Comparison of ENCODE assay signal across 30 cellular contexts in the genomic region with DNA sequence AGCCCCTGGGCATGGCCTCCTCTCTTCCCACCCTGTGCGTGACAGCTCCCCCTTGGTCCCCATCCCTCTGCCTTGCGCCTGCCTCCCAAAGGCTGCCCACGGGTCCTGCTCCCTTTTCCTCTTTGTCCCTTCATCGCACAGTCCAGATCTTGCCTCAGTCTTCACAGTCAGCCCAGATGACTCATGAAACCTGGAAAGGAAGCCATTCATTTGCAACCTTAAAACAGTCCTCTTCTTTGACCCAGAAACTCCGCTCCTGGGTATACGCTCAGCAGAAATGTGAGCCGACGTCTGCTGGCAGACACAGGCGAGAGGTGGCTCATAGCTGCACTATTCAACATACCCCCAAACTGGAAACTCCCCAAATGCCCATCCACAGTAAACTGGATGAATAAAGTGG. TPM values are rescaled to one million over a fixed set of nuclear protein-coding genes. Genes with fewer than 3 reads are reported as not detected.
A peak's percentile ranks its signal among the peaks of the same experiment; 100 is the strongest.
DNase-seq lines count a peak whose midpoint lies in the region; ATAC-seq, FAIRE-seq and TF ChIP-seq lines count a peak whose summit lies in the region.
"Had no signal": no experiment of that assay in that cellular context is flagged by ENCODE, and none has a peak within 500 bp of the region (broad histone marks: within the 10 kb centered on the region; RNA-seq: fewer than 3 reads in every experiment).

No MANE protein-coding gene starts in this region.

- peaks cover 8% of the 10 kb centered on the region for H3K4me1 Mint-ChIP-seq in neural progenitor cell
- H3K4me1 Mint-ChIP-seq: naive B cell had no signal

- POLR2A ChIA-PET in A549 (lab: Yijun Ruan, JAX) (no interaction called here), IMR-90 (lab: Charles Lee; ENCODE audit: unreplicated experiment) (no interaction called here)

- H2BK120ac ChIP-seq in IMR-90 (ENCODE audit: low read depth, low read length): no peak overlapping the region

- H3K56ac ChIP-seq in IMR-90 (ENCODE audit: extremely low read depth, insufficient read depth, low read length): no peak overlapping the region

- H3K36me3 Mint-ChIP-seq in neural progenitor cell: no peaks in the 10 kb centered on the region
- H3K36me3 Mint-ChIP-seq: naive B cell had no signal

- H3F3A ChIP-seq in neural progenitor cell (ENCODE audit: low read depth): no peaks in the 10 kb centered on the region

- H3K23ac ChIP-seq in IMR-90 (ENCODE audit: low read depth, low read length): no peak overlapping the region

- no peak for TF ChIP-seq RAD21 in A549 (conservative IDR thresholded peaks at IDR 0.05 in 1 of 2, IDR thresholded peaks at IDR 0.05 in 1 of 2)
- no peak for TF ChIP-seq RAD21 in IMR-90 (IDR thresholded peaks at IDR 0.05; ENCODE audit: low read length)

- H3K4me3 Mint-ChIP-seq in neural progenitor cell: no peak overlapping the region
- H3K4me3 Mint-ChIP-seq: activated T-cell treated with anti-CD3 and anti-CD28 coated beads, Interleukin-2, amount 50 U/mL, for 4 hours; H9; T-helper 2 cell treated with Interferon-gamma antibody and Interleukin-4, amounts not matched to agents 5 μg/mL and 100 μg/mL, for 36 hours had no signal

- TF ChIP-seq CTCF in A549 (IDR thresholded peaks at IDR 0.05) (no peak), IMR-90 (conservative IDR thresholded peaks at IDR 0.05; ENCODE audit: low read depth, low read length) (no peak), neural progenitor cell (IDR thresholded peaks at IDR 0.05) (no peak)

- no peak overlapping the region for H2AFZ ChIP-seq in IMR-90 (replicated peaks; ENCODE audit: low read length, poor library complexity)
- no peak overlapping the region for H2AFZ ChIP-seq in neural progenitor cell (replicated peaks)

- in situ Hi-C loops in IMR-90 (cut with MboI; ENCODE audit: low sequenced_read_pairs): no loop called here

- no peak for FAIRE-seq in A549 (lab: Jason Lieb, UNC)

- H2AK5ac ChIP-seq in IMR-90 (ENCODE audit: low read depth, low read length): no peak overlapping the region

- no peaks in the 10 kb centered on the region for H4K20me1 ChIP-seq in IMR-90 (ENCODE audit: insufficient read depth, low read length)
- no peaks in the 10 kb centered on the region for H4K20me1 ChIP-seq in neural progenitor cell (ENCODE audit: low read depth)
- H4K20me1 ChIP-seq: BLaER1 had no signal

- no peak overlapping the region for H4K8ac ChIP-seq in IMR-90 (ENCODE audit: low read depth in 2 of 2, low read length in 2 of 2)

- no peak overlapping the region for H3K9ac ChIP-seq in IMR-90 (ENCODE audit: low read depth, low read length)
- no peak overlapping the region for H3K9ac ChIP-seq in neural progenitor cell
- H3K9ac ChIP-seq: BLaER1, SK-N-SH had no signal

- H3K4me3 ChIP-seq in A549: no peak overlapping the region
- no peak overlapping the region for H3K4me3 ChIP-seq in IMR-90 (ENCODE audit: insufficient read depth, low read depth, low read length)
- H3K4me3 ChIP-seq in neural progenitor cell: no peak overlapping the region
- H3K4me3 ChIP-seq: BLaER1, left lung, thyroid gland had no signal

- WGBS in A549 (ENCODE audit: missing lambda C conversion rate): 39% methylated on average over 9 of the region's 9 CpGs
- WGBS in IMR-90 (ENCODE audit: extremely low coverage in 2 of 2, insufficient read length in 1 of 2), 2 experiments: 68% methylated on average over 2 of the region's 9 CpGs; no CpG with 5 or more reads in 1 of the 2 experiments

- H3K27ac Mint-ChIP-seq in neural progenitor cell: peak overlapping the region; percentile 79
- H3K27ac Mint-ChIP-seq: naive B cell; T-helper 2 cell treated with Interferon-gamma antibody and Interleukin-4, amounts not matched to agents 5 μg/mL and 100 μg/mL, for 36 hours had no signal

- ATAC-seq in A549 (peak; percentile 8 to 20; a peak in 1 of 6 replicates), IMR-90 (ENCODE audit: low read depth) (no peak; the same call in 1 of the 2 replicates), esophagus mucosa (peak; percentile 10), HG03108 (IDR thresholded peaks at IDR 0.05; ENCODE audit: unreplicated experiment) (no peak)
- ATAC-seq: activated T-cell treated with anti-CD3 and anti-CD28 coated beads, Interleukin-2, amount 50 U/mL, for 4 hours; foreskin keratinocyte; left lung; right cardiac atrium; stimulated activated naive CD8-positive, alpha-beta T cell treated with anti-CD3 and anti-CD28 coated beads, Interleukin-15, Interleukin-2, amounts not matched to agents 100 U/mL and 50 U/mL, for 24 hours had no signal

- H4K91ac ChIP-seq in IMR-90 (ENCODE audit: insufficient read depth, low read depth, low read length): no peak overlapping the region

- H3K36me3 ChIP-seq in IMR-90 (ENCODE audit: control insufficient read depth, insufficient read depth, low read length): no peaks in the 10 kb centered on the region
- no peaks in the 10 kb centered on the region for H3K36me3 ChIP-seq in neural progenitor cell
- H3K36me3 ChIP-seq: BLaER1, left lung, thyroid gland had no signal

- TF ChIP-seq EP300 in A549 (IDR thresholded peaks at IDR 0.05): no peak

- no peak overlapping the region for H2BK15ac ChIP-seq in IMR-90 (ENCODE audit: low read depth, low read length)

- H3K18ac ChIP-seq in IMR-90 (ENCODE audit: low read depth, low read length): no peak overlapping the region

- no peaks in the 10 kb centered on the region for H3K79me2 ChIP-seq in neural progenitor cell (ENCODE audit: low read depth)

- no peak overlapping the region for H3K14ac ChIP-seq in IMR-90 (replicated peaks; ENCODE audit: low read depth, low read length)

- H3K79me1 ChIP-seq in IMR-90 (ENCODE audit: low read depth in 1 of 2, low read length in 2 of 2): no peaks in the 10 kb centered on the region

- peaks cover 6% of the 10 kb centered on the region for H3K27me3 Mint-ChIP-seq in neural progenitor cell (ENCODE audit: insufficient read depth, low read depth)

- H3K4me2 ChIP-seq in A549 (no peak overlapping the region), IMR-90 (ENCODE audit: low read depth, low read length) (no peak overlapping the region), neural progenitor cell (no peak overlapping the region)
- H3K4me2 ChIP-seq: BLaER1, SK-N-SH had no signal

- H3K9me3 ChIP-seq in A549: peaks cover 6% of the 10 kb centered on the region; the same call in 2 of the 3 replicates
- H3K9me3 ChIP-seq in IMR-90 (ENCODE audit: control insufficient read depth, insufficient read depth, low read length): no peaks in the 10 kb centered on the region
- no peaks in the 10 kb centered on the region for H3K9me3 ChIP-seq in neural progenitor cell (ENCODE audit: low read depth)
- H3K9me3 ChIP-seq: BLaER1, left lung, SK-N-SH, thyroid gland had no signal

- H3K9me1 ChIP-seq in IMR-90 (ENCODE audit: insufficient read depth, low read length): no peaks in the 10 kb centered on the region

- dilution Hi-C loops in IMR-90 (cut with HindIII; ENCODE audit: low sequenced_read_pairs, unreplicated experiment): no loop called here

- H3K27ac ChIP-seq in A549 (no peak overlapping the region), IMR-90 (ENCODE audit: insufficient read depth, low read length) (no peak overlapping the region), neural progenitor cell (no peak overlapping the region)
- H3K27ac ChIP-seq: BLaER1, foreskin keratinocyte, HL-60, left lung, RWPE1, thyroid gland, VCaP had no signal

- no peak overlapping the region for H2BK5ac ChIP-seq in IMR-90 (ENCODE audit: low read depth, low read length, poor library complexity, severe bottlenecking)

- H4K5ac ChIP-seq in IMR-90 (ENCODE audit: low read depth, low read length): no peak overlapping the region

- no peak overlapping the region for H2AK9ac ChIP-seq in IMR-90 (replicated peaks; ENCODE audit: low read depth, low read length, poor library complexity)

- no peaks in the 10 kb centered on the region for H3K9me3 Mint-ChIP-seq in neural progenitor cell
- H3K9me3 Mint-ChIP-seq: activated T-cell treated with anti-CD3 and anti-CD28 coated beads, Interleukin-2, amount 50 U/mL, for 4 hours; H9; T-helper 2 cell treated with Interferon-gamma antibody and Interleukin-4, amounts not matched to agents 5 μg/mL and 100 μg/mL, for 36 hours had no signal

- H3K27me3 ChIP-seq in IMR-90 (ENCODE audit: control insufficient read depth, insufficient read depth, low read length) (peaks cover 8% of the 10 kb centered on the region; the same call in 1 of the 2 replicates), neural progenitor cell (no peaks in the 10 kb centered on the region)
- H3K27me3 ChIP-seq: BLaER1, foreskin keratinocyte, thyroid gland had no signal

- intact Hi-C loops in IMR-90 (cut with micrococcal nuclease): no loop called here

- TF ChIP-seq POLR2A in A549 (IDR thresholded peaks at IDR 0.05; ENCODE audit: low read length): no peak
- TF ChIP-seq POLR2A in IMR-90 (IDR thresholded peaks at IDR 0.05; ENCODE audit: low read depth, low read length): no peak

- no peak overlapping the region for H2BK20ac ChIP-seq in IMR-90 (ENCODE audit: low read depth, low read length)

- H3K4me1 ChIP-seq in A549 (no peaks in the 10 kb centered on the region), IMR-90 (ENCODE audit: control insufficient read depth, insufficient read depth, low read length) (no peaks in the 10 kb centered on the region), neural progenitor cell (peaks cover 10% of the 10 kb centered on the region)
- H3K4me1 ChIP-seq: BLaER1, foreskin keratinocyte, left lung, thyroid gland had no signal

- DNase-seq in A549 (ENCODE audit: low read depth in 1 of 2, low spot score in 1 of 2) (no peak), IMR-90 (peak; percentile 34), neural progenitor cell (ENCODE audit: low spot score) (no peak), KG1 (lab: John Stamatoyannopoulos, UW) (no peak), MV-4-11 (lab: John Stamatoyannopoulos, UW) (no peak)
- DNase-seq in effector CD8-positive, alpha-beta T cell (lab: John Stamatoyannopoulos, UW): no peak
- DNase-seq: activated CD4-positive, alpha-beta T cell treated with anti-CD3 and anti-CD28 coated beads for 48 hours; activated naive CD4-positive, alpha-beta T cell; activated T-cell treated with anti-CD3 and anti-CD28 coated beads, Interleukin-2, amount 50 U/mL, for 4 hours; COR-L47; cortex of kidney; H9; left lung; naive B cell; NCI-H1105 treated with DMSO at 0.1 percent for 48 hours; NCI-H2029 treated with DMSO at 0.1 percent for 48 hours; NCI-H226; SK-N-SH; stimulated activated CD4-positive, alpha-beta T cell treated with anti-CD3 and anti-CD28 coated beads, Interleukin-4, amount 100 ng/mL, for 24 hours; stimulated activated naive CD8-positive, alpha-beta T cell treated with anti-CD3 and anti-CD28 coated beads, Interleukin-15, Interleukin-2, amounts not matched to agents 100 U/mL and 50 U/mL, for 24 hours; thyroid gland had no signal

- H3K4ac ChIP-seq in IMR-90 (ENCODE audit: low read depth, low read length): no peak overlapping the region

- no TSS peak for BruUV-seq in IMR-90 (replicated peaks; lab: Mats Ljungman, UMichigan)

- CTCF ChIA-PET in A549 (lab: Yijun Ruan, JAX): interaction anchor here (1.0 to 2.3 kb wide), 7 partner anchors 9 to 243 kb away, joined by 3 to 10 read pairs (median 4); partner anchors contain the start of gene PEPD
- CTCF ChIA-PET in IMR-90 (lab: Yijun Ruan, JAX): no interaction called here

RNA-seq across cellular contexts. Expression of gene PEPD, which starts 13.6 kb away (rescaled TPM):
- polyA plus RNA-seq in A549 (2011; rRNA removed) (85.5 and 99.5 TPM in 2 replicates), A549 (2017; fragmentation: RNase III; extraction: RNeasy Plus Mini Kit Qiagen cat#74134 plus additional on column Dnase treatment) (85.3 to 100 TPM (median 95.5 TPM) in 3 replicates), IMR-90 (2012; rRNA removed) (88.4 and 94.4 TPM in 2 replicates)
- 169 and 214 TPM in 2 replicates for polyA plus RNA-seq in A549 (2012; cell fraction: cytosol; rRNA removed)
- 201 and 265 TPM in 2 replicates for polyA plus RNA-seq in A549 (2012; cell fraction: nucleus; rRNA removed)
- 85.7 and 95.8 TPM in 2 replicates for polyA minus RNA-seq in A549 (2011; rRNA and poly(A)+ RNA removed)
- total RNA-seq in IMR-90 (2012; rRNA removed) (36.7 and 41.1 TPM in 2 replicates), esophagus mucosa (52.4 TPM), neural progenitor cell (ENCODE audit: low replicate concordance) (47.0 and 55.1 TPM in 2 replicates)
- 129 and 204 TPM in 2 replicates for polyA plus RNA-seq in IMR-90 (2012; cell fraction: cytosol; rRNA removed)
- 37.0 and 72.0 TPM in 2 replicates for polyA plus RNA-seq in IMR-90 (2012; cell fraction: nucleus; rRNA removed; ENCODE audit: low replicate concordance)

Comparison
In these comparisons a context has a peak if more than half of its experiments do, and no peak if none do; other contexts are left out.
1. ATAC-seq: peak in A549 (2 of 2) and esophagus mucosa (single experiment); none in IMR-90 (single experiment) and HG03108 (single experiment).